15 cellular contexts compared by ENCODE assay signal in the genomic region with DNA sequence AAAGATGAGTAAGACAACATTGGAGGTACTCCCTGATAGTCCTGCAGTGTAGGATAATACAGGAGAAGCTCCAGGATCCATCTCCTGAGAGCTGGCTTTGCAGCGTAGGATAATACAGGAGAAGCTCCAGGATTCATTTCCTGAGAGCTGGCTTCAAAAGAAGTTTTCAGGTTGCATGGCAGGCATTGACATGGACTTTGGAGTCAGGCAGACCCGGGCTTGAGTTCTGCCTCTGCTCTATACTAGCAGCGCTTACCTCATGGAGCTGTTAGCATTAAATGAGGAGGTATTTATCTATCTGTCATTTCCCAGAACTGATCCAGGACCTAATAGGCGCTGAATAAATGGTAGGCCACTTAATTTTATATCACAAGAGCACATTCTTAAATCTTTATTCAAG.
DNase-seq lines count a peak whose midpoint lies in the region; ATAC-seq and TF ChIP-seq lines count a peak whose summit lies in the region.
"Had no signal": no experiment of that assay in that cellular context is flagged by ENCODE, and none has a peak within 500 bp of the region (broad histone marks: within the 10 kb centered on the region; RNA-seq: fewer than 3 reads in every experiment).

No MANE protein-coding gene starts in this region.

- TF ChIP-seq CTCF in PC-9 (conservative IDR thresholded peaks at IDR 0.05) = no peak
- TF ChIP-seq CTCF in brain (conservative IDR thresholded peaks at IDR 0.05) = no peak
- no peak for TF ChIP-seq CTCF in lower lobe of right lung (IDR thresholded peaks at IDR 0.05)
- TF ChIP-seq CTCF in suprapubic skin (IDR thresholded peaks at IDR 0.05) = no peak

- no peaks in the 10 kb centered on the region for H3K27me3 Mint-ChIP-seq in brain

- no peaks in the 10 kb centered on the region for H3K9me3 Mint-ChIP-seq in brain
- H3K9me3 Mint-ChIP-seq: mesothelial cell of epicardium had no signal

- no peaks in the 10 kb centered on the region; the same call in 1 of the 2 replicates for H3K9me2 ChIP-seq in PC-9 (ENCODE audit: insufficient read depth)

- H3K36me3 Mint-ChIP-seq in brain = no peaks in the 10 kb centered on the region
- H3K36me3 Mint-ChIP-seq: mesothelial cell of epicardium had no signal

- TF ChIP-seq POLR2A in suprapubic skin (IDR thresholded peaks at IDR 0.05) = no peak

- no peaks in the 10 kb centered on the region for H4K20me1 ChIP-seq in PC-9 (ENCODE audit: insufficient read depth)

- 94% methylated on average over 4 of the region's 4 CpGs for WGBS in suprapubic skin

- intact Hi-C loops in PC-9 (cut with micrococcal nuclease; ENCODE audit: unreplicated experiment) (no loop called here), lower lobe of right lung (cut with DNase I) (no loop called here)

- H3K4me1 ChIP-seq in PC-9 (replicated peaks; ENCODE audit: insufficient read depth) (peaks cover 30% of the 10 kb centered on the region), lower lobe of right lung (peaks cover 22% of the 10 kb centered on the region), suprapubic skin (peaks cover 25% of the 10 kb centered on the region)

- BruUV-seq in PC-9 (replicated peaks; lab: Mats Ljungman, UMichigan) = no TSS peak

- H3K27ac ChIP-seq in PC-9 = peak overlapping the region; percentile 85
- peak overlapping the region; percentile 33 for H3K27ac ChIP-seq in lower lobe of right lung
- peak overlapping the region; percentile 20 for H3K27ac ChIP-seq in suprapubic skin

- no peak overlapping the region for H2AFZ ChIP-seq in PC-9

- no peak overlapping the region for H3K4me3 ChIP-seq in PC-9
- H3K4me3 ChIP-seq in lower lobe of right lung = no peak overlapping the region
- H3K4me3 ChIP-seq in suprapubic skin = no peak overlapping the region
- H3K4me3 ChIP-seq: stomach had no signal

- POLR2A ChIA-PET in PC-9 (lab: Charles Lee; ENCODE audit: unreplicated experiment) = no interaction called here

- H3K9me3 ChIP-seq in PC-9 (ENCODE audit: insufficient read depth, low read depth) = no peaks in the 10 kb centered on the region
- no peaks in the 10 kb centered on the region for H3K9me3 ChIP-seq in lower lobe of right lung
- no peaks in the 10 kb centered on the region for H3K9me3 ChIP-seq in suprapubic skin
- H3K9me3 ChIP-seq: stomach had no signal

- H3K79me2 ChIP-seq in PC-9 (ENCODE audit: low read depth) = peaks cover 93% of the 10 kb centered on the region

- H3F3A ChIP-seq in PC-9 (ENCODE audit: insufficient read depth, low read depth) = peaks cover 15% of the 10 kb centered on the region

- no peak overlapping the region for H3K4me3 Mint-ChIP-seq in brain
- H3K4me3 Mint-ChIP-seq: mesothelial cell of epicardium had no signal

- H3K4me2 ChIP-seq in PC-9 = peak overlapping the region; percentile 41

- TF ChIP-seq EP300 in suprapubic skin (IDR thresholded peaks at IDR 0.05) = no peak

- ATAC-seq in lower lobe of right lung = no peak
- ATAC-seq in GM18498 (IDR thresholded peaks at IDR 0.05; ENCODE audit: unreplicated experiment) = no peak
- ATAC-seq: PC-3 had no signal

- H3K27ac Mint-ChIP-seq in brain = peak overlapping the region in 4 of 5 experiments; percentile 51 to 86 (median 84)
- H3K27ac Mint-ChIP-seq: mesothelial cell of epicardium had no signal

- DNase-seq in PC-9 (no peak), lower lobe of right lung (no peak), suprapubic skin (ENCODE audit: low spot score in 2 of 2) (no peak), NCI-H128 (lab: John Stamatoyannopoulos, UW; ENCODE audit: unreplicated experiment) (no peak), NCI-H2196 treated with DMSO at 0.1 percent for 48 hours (lab: John Stamatoyannopoulos, UW; ENCODE audit: unreplicated experiment) (no peak)
- DNase-seq: activated CD4-positive, alpha-beta T cell treated with anti-CD3 and anti-CD28 coated beads for 4 hours; activated gamma-delta T cell; NCI-H1417; retina; stimulated activated CD4-positive, alpha-beta T cell treated with anti-CD3 and anti-CD28 coated beads, Interleukin-1b, Interleukin-23, amount 100 ng/mL, for 48 hours; stomach had no signal

- H3K36me3 ChIP-seq in PC-9 (ENCODE audit: low read depth) (0 out of 2 replicates have a peak, but pooled peaks cover 5% of the 10 kb centered on the region), lower lobe of right lung (no peaks in the 10 kb centered on the region), suprapubic skin (no peaks in the 10 kb centered on the region)
- H3K36me3 ChIP-seq: stomach had no signal

- H3K27me3 ChIP-seq in PC-9 (ENCODE audit: insufficient read depth, low read depth) (no peaks in the 10 kb centered on the region), lower lobe of right lung (ENCODE audit: low read depth) (no peaks in the 10 kb centered on the region), suprapubic skin (no peaks in the 10 kb centered on the region)
- H3K27me3 ChIP-seq: stomach had no signal

- CTCF ChIA-PET in PC-9 (lab: Charles Lee) = no interaction called here

- H3K4me1 Mint-ChIP-seq in brain = peaks cover 93% of the 10 kb centered on the region

Comparison
In these comparisons a context has a peak if more than half of its experiments do, and no peak if none do; other contexts are left out.
1. H3K27ac ChIP-seq: peak in every context shown above with its lines; median percentile 85 in PC-9; 33 in lower lobe of right lung; 20 in suprapubic skin.